In the genomic region with DNA sequence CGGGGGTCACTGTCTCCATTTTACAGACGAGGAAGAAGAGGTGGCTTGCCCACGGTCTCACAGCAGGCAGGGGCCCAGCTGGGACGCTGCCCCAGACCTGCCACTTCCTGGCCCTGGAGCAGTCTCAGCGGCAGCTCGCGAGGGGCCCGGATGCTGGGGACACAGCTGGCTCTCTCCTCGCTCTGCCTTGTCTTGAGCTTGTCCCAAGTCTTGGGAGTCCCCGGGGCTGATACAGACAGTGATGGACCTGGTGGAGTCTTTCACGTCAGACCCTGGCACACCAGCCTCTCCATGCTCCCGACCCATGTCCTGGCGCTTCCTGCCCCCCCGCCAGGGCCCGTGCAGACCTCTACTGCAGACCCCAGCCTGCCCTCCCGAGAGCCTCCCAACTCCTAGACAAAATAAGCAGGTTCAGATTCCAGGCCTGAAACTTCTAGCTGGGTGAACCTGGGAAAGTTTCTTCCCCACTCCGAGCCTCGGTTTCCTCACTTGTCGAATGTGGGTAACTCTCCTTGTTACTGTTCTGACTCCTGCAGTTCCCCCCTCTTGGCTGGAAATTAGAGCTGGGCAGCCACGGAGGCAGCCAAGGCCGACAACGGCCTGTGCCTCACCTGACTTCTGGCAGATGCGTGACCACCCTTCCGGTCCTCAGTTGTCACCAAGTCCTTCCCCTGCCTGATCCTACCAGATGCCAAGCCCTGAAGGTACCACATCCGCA, we compare ENCODE assay signal across 1 cellular context.
TF ChIP-seq lines count a peak whose summit lies in the region.

No MANE protein-coding gene starts in this region.

TF ChIP-seq in H1, 55 proteins besides CTCF, POLR2A, EP300 and RAD21:
- TF ChIP-seq EZH2 (IDR thresholded peaks at IDR 0.05; ENCODE audit: low read depth, low read length, severe bottlenecking): no peak
- no peak for TF ChIP-seq BRCA1 (IDR thresholded peaks at IDR 0.05; ENCODE audit: low read depth, low read length)
- no peak for TF ChIP-seq SIX5 (IDR thresholded peaks at IDR 0.05; ENCODE audit: low read depth, low read length)
- no peak for TF ChIP-seq TAF7 (optimal IDR thresholded peaks at IDR 0.05; ENCODE audit: borderline replicate concordance, low read depth, low read length)
- no peak for TF ChIP-seq POU5F1 (IDR thresholded peaks at IDR 0.05; ENCODE audit: low read depth, low read length)
TF ChIP-seq in H1: peak in this region for 0.
